Comparison of ENCODE assay signal across 13 cellular contexts in the genomic region with DNA sequence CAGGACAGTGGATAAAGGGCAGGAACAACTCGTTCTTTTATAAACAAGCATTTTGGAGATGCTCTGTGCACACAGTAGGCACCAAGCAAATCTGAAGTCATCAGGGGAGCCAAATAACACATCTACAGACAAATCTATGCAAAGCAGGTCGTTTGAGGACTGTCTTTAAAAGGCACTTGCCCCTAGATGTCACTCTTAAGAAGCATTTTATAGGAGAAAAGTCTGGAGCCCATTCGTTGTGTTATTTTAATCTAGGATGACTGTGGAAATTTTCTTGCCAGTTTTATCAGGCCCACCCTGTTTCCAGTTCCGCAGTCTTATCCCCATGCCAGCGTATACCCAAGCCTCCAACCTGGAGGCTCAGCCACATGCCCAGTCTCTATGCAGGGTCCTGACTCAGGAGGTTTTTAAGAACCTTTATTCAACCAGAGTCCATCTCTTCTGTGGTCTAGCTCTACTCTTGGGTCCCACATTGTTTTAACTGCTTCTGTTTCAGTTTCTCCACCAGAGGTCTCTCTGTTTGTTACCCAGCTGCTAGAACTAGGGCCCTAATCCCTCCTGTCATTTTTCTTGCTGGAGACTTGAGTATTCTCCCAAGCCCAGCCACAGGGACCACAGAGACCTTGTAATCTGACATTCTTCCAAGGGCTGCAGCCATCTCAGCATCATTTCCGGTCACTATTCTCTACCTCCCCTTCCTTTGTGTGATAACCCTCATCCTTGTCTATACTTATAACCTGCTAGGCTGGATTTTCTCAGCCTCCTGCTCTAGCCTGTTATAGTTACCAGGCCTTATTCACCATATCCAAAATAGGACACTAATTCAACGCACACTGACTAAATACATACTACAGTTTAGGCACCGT. TPM values are rescaled to one million over a fixed set of nuclear protein-coding genes. Genes with fewer than 3 reads are reported as not detected.
DNase-seq lines count a peak whose midpoint lies in the region; ATAC-seq and TF ChIP-seq lines count a peak whose summit lies in the region.
"Had no signal": no experiment of that assay in that cellular context is flagged by ENCODE, and none has a peak within 500 bp of the region (broad histone marks: within the 10 kb centered on the region; RNA-seq: fewer than 3 reads in every experiment).

No MANE protein-coding gene starts in this region.

- H3K4me2 ChIP-seq in OCI-LY7 (ENCODE audit: low read length), result no peak overlapping the region

- CTCF ChIA-PET in Caco-2 (lab: Charles Lee) (no interaction called here), OCI-LY7 (lab: Charles Lee; ENCODE audit: unreplicated experiment) (interaction anchor here (0.5 kb wide), 1 partner anchor 72 kb away, joined by 3 read pairs; no protein-coding TSS in a partner anchor)

- H3K4me1 Mint-ChIP-seq in Caco-2 (ENCODE audit: low read depth, unreplicated experiment), result no peaks in the 10 kb centered on the region

- H3K9me2 ChIP-seq in OCI-LY7 (ENCODE audit: insufficient read depth, low read length), result no peaks in the 10 kb centered on the region

- H3K9me3 ChIP-seq in Caco-2, result no peaks in the 10 kb centered on the region
- H3K9me3 ChIP-seq in OCI-LY7 (ENCODE audit: low read length), result no peaks in the 10 kb centered on the region
- no peaks in the 10 kb centered on the region for H3K9me3 ChIP-seq in thyroid gland
- H3K9me3 ChIP-seq: suprapubic skin had no signal

- BruUV-seq in Caco-2 (replicated peaks; lab: Mats Ljungman, UMichigan) (no TSS peak), OCI-LY7 (replicated peaks; lab: Mats Ljungman, UMichigan) (no TSS peak)

- no peaks in the 10 kb centered on the region for H3K36me3 Mint-ChIP-seq in Caco-2 (ENCODE audit: insufficient read depth, unreplicated experiment)

- TF ChIP-seq CTCF in Caco-2 (IDR thresholded peaks at IDR 0.05; ENCODE audit: insufficient read depth in 1 of 2, low read depth in 1 of 2, low read length in 1 of 2, severe bottlenecking in 1 of 2, unreplicated experiment in 1 of 2), result peak; percentile 6 to 17
- TF ChIP-seq CTCF in OCI-LY7 (conservative IDR thresholded peaks at IDR 0.05; ENCODE audit: low read length), result peak; percentile 57
- no peak for TF ChIP-seq CTCF in thyroid gland (IDR thresholded peaks at IDR 0.05)

- no peak overlapping the region for H3K27ac ChIP-seq in OCI-LY7 (ENCODE audit: low read depth, low read length, poor library complexity, severe bottlenecking)
- H3K27ac ChIP-seq in thyroid gland, result no peak overlapping the region
- H3K27ac ChIP-seq: epithelial cell of prostate, suprapubic skin had no signal

- H3K36me3 ChIP-seq in Caco-2 (ENCODE audit: control insufficient read depth, insufficient read depth, low read length) (no peaks in the 10 kb centered on the region), H7 (replicated peaks; ENCODE audit: control insufficient read depth, insufficient read depth, low read length) (no peaks in the 10 kb centered on the region), OCI-LY7 (ENCODE audit: insufficient read depth, low read length) (peaks cover 72% of the 10 kb centered on the region), thyroid gland (no peaks in the 10 kb centered on the region)
- H3K36me3 ChIP-seq: suprapubic skin had no signal

- H3K4me3 ChIP-seq in Caco-2 (ENCODE audit: low read depth, low read length) (no peak overlapping the region), H7 (ENCODE audit: insufficient read depth, low read depth, low read length) (no peak overlapping the region), OCI-LY7 (ENCODE audit: low read depth, low read length, poor library complexity, severe bottlenecking) (no peak overlapping the region), thyroid gland (replicated peaks in 1 of 3) (no peak overlapping the region)
- H3K4me3 ChIP-seq: suprapubic skin had no signal

- WGBS in thyroid gland, 2 donors, result 71 to 72% methylated on average over 8 of the region's 8 CpGs

- DNase-seq in Caco-2, result no peak
- DNase-seq in H7, result peak; percentile 28
- no peak for DNase-seq in OCI-LY7 (ENCODE audit: low spot score)
- peak; percentile 25 for DNase-seq in iPS DF 19.7 (ENCODE audit: low read depth, low spot score)
- no peak for DNase-seq in stimulated activated CD8-positive, alpha-beta memory T cell treated with anti-CD3 and anti-CD28 coated beads, Interleukin-4, amount 100 ng/mL, for 48 hours
- no peak for DNase-seq in thyroid gland
- no peak for DNase-seq in NCI-H774 (lab: John Stamatoyannopoulos, UW)
- DNase-seq: NCI-H146, occipital lobe had no signal

- no peaks in the 10 kb centered on the region for H3K79me2 ChIP-seq in OCI-LY7 (ENCODE audit: insufficient read depth, low read depth, low read length)

- no peaks in the 10 kb centered on the region for H3K9me3 Mint-ChIP-seq in Caco-2 (ENCODE audit: unreplicated experiment)
- H3K9me3 Mint-ChIP-seq: activated naive CD4-positive, alpha-beta T cell treated with anti-CD3 and anti-CD28 coated beads, Interleukin-2, amount 50 U/mL, for 72 hours had no signal

- H3K27me3 ChIP-seq in Caco-2 (replicated peaks; ENCODE audit: control insufficient read depth, insufficient read depth, low read length) (no peaks in the 10 kb centered on the region; the same call in 1 of the 2 replicates), H7 (ENCODE audit: control insufficient read depth, insufficient read depth, low read length) (no peaks in the 10 kb centered on the region), thyroid gland (no peaks in the 10 kb centered on the region)
- H3K27me3 ChIP-seq: suprapubic skin had no signal

- no peaks in the 10 kb centered on the region for H4K20me1 ChIP-seq in OCI-LY7 (ENCODE audit: insufficient read depth, low read length)

- no peaks in the 10 kb centered on the region for H3K4me1 ChIP-seq in Caco-2
- H3K4me1 ChIP-seq in OCI-LY7 (ENCODE audit: insufficient read depth, low read length, poor library complexity, severe bottlenecking), result peaks cover 49% of the 10 kb centered on the region
- H3K4me1 ChIP-seq in thyroid gland, result peaks cover 3% of the 10 kb centered on the region in 2 donors
- H3K4me1 ChIP-seq: suprapubic skin had no signal

- peaks cover 8% of the 10 kb centered on the region for H3K27me3 Mint-ChIP-seq in Caco-2 (ENCODE audit: insufficient read depth, unreplicated experiment)

- H3K4me3 Mint-ChIP-seq in Caco-2 (ENCODE audit: unreplicated experiment), result no peak overlapping the region

- ATAC-seq in HG02610 (IDR thresholded peaks at IDR 0.05; ENCODE audit: unreplicated experiment), result no peak

- H2AFZ ChIP-seq in OCI-LY7 (ENCODE audit: low read length), result no peak overlapping the region

- no peak overlapping the region for H3K27ac Mint-ChIP-seq in Caco-2 (ENCODE audit: unreplicated experiment)

- POLR2A ChIA-PET in Caco-2 (lab: Charles Lee), result no interaction called here
- POLR2A ChIA-PET in OCI-LY7 (lab: Charles Lee), result no interaction called here

- no peak for TF ChIP-seq POLR2A in thyroid gland (IDR thresholded peaks at IDR 0.05)

- intact Hi-C loops in Caco-2 (cut with micrococcal nuclease; ENCODE audit: unreplicated experiment), result no loop called here
- intact Hi-C loops in OCI-LY7 (cut with micrococcal nuclease; ENCODE audit: unreplicated experiment), result no loop called here
- intact Hi-C loops in thyroid gland (cut with DNase I), result no loop called here

RNA-seq across cellular contexts. Expression of a gene that starts 26.7 kb away (rescaled TPM):
- total RNA-seq in Caco-2 (2022) (not detected in 2 replicates), OCI-LY7 (2022) (47.2 and 53.1 TPM in 2 replicates), thyroid gland (1 to 10 TPM; 2.2 to 4.3 (median 2.5) TPM)
- 0.03 TPM in 1 of 2 replicates, not detected in the other for total RNA-seq in H7 (2014; rRNA removed; shearing (Covaris generic))
- 21.1 and 22.8 TPM in 2 replicates for total RNA-seq in OCI-LY7 (2014; rRNA removed; shearing (Covaris generic))

Comparison
In these comparisons a context has a peak if more than half of its experiments do, and no peak if none do; other contexts are left out.
1. DNase-seq: peak in H7 (single experiment) and iPS DF 19.7 (single experiment); none in Caco-2 (0 of 2), OCI-LY7 (single experiment), stimulated activated CD8-positive, alpha-beta memory T cell treated with anti-CD3 and anti-CD28 coated beads, Interleukin-4, amount 100 ng/mL, for 48 hours (single experiment), thyroid gland (0 of 2) and NCI-H774 (single experiment).
2. CTCF ChIP-seq: peak in Caco-2 (2 of 2) and OCI-LY7 (single experiment); none in thyroid gland (0 of 6).
3. RNA of a gene that starts 26.7 kb away (total RNA-seq): 21.1 to 53.1 TPM in OCI-LY7; 2.2 to 4.3 TPM in thyroid gland, 0.03 TPM in H7 and not detected in Caco-2; every median in the first group is over 4 times any median in the second.